8 cellular contexts compared by ENCODE assay signal in the genomic region with DNA sequence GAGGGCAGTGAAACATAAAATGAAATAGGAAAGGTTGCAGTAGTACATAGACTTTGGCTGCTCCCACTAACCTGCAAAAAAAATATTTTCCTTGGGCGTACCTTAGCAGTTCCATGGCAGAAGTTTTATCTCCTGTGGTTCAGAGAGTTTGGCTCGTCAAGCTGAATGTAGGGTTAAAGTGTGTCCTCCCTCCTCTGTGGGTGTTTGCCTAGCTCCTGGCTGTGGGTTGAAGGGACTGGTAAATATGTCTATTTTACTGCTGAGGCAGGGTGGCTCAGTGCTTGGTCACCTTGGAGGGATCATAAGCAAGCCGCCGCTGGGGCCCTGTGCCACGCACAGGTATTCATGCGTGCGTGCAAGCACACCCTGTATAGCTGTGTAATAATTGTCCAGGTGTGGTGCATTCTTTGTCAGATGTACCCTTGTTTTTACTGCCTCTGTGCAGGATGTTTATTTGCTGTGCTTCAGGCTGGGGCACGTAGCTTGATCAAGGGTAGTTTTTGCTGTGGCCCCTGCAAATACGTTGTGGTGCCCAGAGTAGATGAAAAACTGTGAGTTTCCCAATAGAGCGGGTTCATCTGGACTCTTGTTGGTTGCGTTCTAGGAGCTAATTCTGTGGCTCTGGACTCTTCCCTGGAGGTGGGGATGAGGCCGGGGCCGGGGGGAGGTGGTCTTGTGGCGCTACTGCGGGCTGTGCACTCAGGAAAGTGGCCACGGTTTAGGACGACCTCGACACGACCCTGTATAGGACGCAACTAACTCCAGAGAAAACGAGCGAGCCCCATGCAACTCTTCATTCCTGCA. TPM values are rescaled to one million over a fixed set of nuclear protein-coding genes. Genes with fewer than 3 reads are reported as not detected.
A peak's percentile ranks its signal among the peaks of the same experiment; 100 is the strongest.
DNase-seq lines count a peak whose midpoint lies in the region; ATAC-seq and TF ChIP-seq lines count a peak whose summit lies in the region.

No MANE protein-coding gene starts in this region.

- 29 to 33% (median 30%) methylated on average over 22 of the region's 22 CpGs for WGBS in ovary, 3 donors

- ATAC-seq in GM23338 (peak; percentile 30), GM21526 (IDR thresholded peaks at IDR 0.05; ENCODE audit: low FRiP score, unreplicated experiment) (no peak)

- H3K4me3 ChIP-seq in AG04450 (ENCODE audit: low read depth, low read length) (peak overlapping the region; percentile 74), GM23338 (peak overlapping the region; percentile 87), WERI-Rb-1 (ENCODE audit: low read depth, low read length) (peak overlapping the region; percentile 49), ovary (peak overlapping the region; percentile 80)

- H3K27ac ChIP-seq in AG04450 (ENCODE audit: low read depth, low read length) (no peak overlapping the region), GM23338 (ENCODE audit: low read depth) (no peak overlapping the region), WERI-Rb-1 (no peak overlapping the region; the same call in 1 of the 2 replicates), epithelial cell of prostate (peak overlapping the region; percentile 36), ovary (no peak overlapping the region)

- H2AFZ ChIP-seq in GM23338 = peak overlapping the region; percentile 97

- H3K36me3 Mint-ChIP-seq in GM23338 (ENCODE audit: low read depth) = peaks cover 3% of the 10 kb centered on the region; the same call in 1 of the 3 replicates

- peaks cover 69% of the 10 kb centered on the region for H3K4me1 Mint-ChIP-seq in GM23338

- peaks cover 11% of the 10 kb centered on the region for H3K27me3 ChIP-seq in AG04450 (ENCODE audit: control insufficient read depth, insufficient read depth, low read length)
- H3K27me3 ChIP-seq in GM23338 (ENCODE audit: insufficient read depth) = peaks cover 10% of the 10 kb centered on the region; the same call in 1 of the 2 replicates
- H3K27me3 ChIP-seq in WERI-Rb-1 (ENCODE audit: insufficient read depth, low read depth, severe bottlenecking) = no peaks in the 10 kb centered on the region
- no peaks in the 10 kb centered on the region for H3K27me3 ChIP-seq in ovary

- peak overlapping the region; percentile 90 for H3K4me2 ChIP-seq in GM23338

- POLR2A ChIA-PET in AG04450 (lab: Yijun Ruan, JAX) = no interaction called here

- H3F3A ChIP-seq in GM23338 (replicated peaks; ENCODE audit: low read depth) = 0 out of 2 replicates have a peak, but pooled peaks cover 10% of the 10 kb centered on the region

- TF ChIP-seq CTCF in AG04450 (IDR thresholded peaks at IDR 0.05; ENCODE audit: low read depth, low read length) (no peak), GM23338 (conservative IDR thresholded peaks at IDR 0.05; ENCODE audit: low read depth in 2 of 2) (no peak), WERI-Rb-1 (IDR thresholded peaks at IDR 0.05; ENCODE audit: low read depth, low read length) (no peak), ovary (IDR thresholded peaks at IDR 0.05) (no peak)

- H3K36me3 ChIP-seq in GM23338 (ENCODE audit: insufficient read depth) (no peaks in the 10 kb centered on the region), WERI-Rb-1 (no peaks in the 10 kb centered on the region), ovary (no peaks in the 10 kb centered on the region)

- H4K20me1 ChIP-seq in GM23338 (replicated peaks; ENCODE audit: insufficient read depth) = no peaks in the 10 kb centered on the region

- peaks cover 13% of the 10 kb centered on the region for H3K27me3 Mint-ChIP-seq in GM23338 (ENCODE audit: insufficient read depth, low read depth, poor library complexity)

- no peak for TF ChIP-seq EP300 in ovary (IDR thresholded peaks at IDR 0.05)

- DNase-seq in AG04450 (ENCODE audit: low read depth, low spot score) = no peak
- DNase-seq in GM23338 (ENCODE audit: low spot score) = no peak
- no peak for DNase-seq in WERI-Rb-1
- DNase-seq in epithelial cell of prostate (ENCODE audit: low read depth, low spot score) = no peak
- DNase-seq in ovary = no peak
- DNase-seq in KG1 (lab: John Stamatoyannopoulos, UW) = no peak
- DNase-seq in dermis blood vessel endothelial cell = no peak

- H3K27ac Mint-ChIP-seq in GM23338 = 0 out of 2 replicates have a peak overlapping the region, but pooled peaks have one; percentile 46

- TF ChIP-seq POLR2A in ovary (IDR thresholded peaks at IDR 0.05) = no peak

- H3K4me1 ChIP-seq in GM23338 (ENCODE audit: insufficient read depth) (peaks cover 65% of the 10 kb centered on the region), ovary (ENCODE audit: insufficient read depth) (peaks cover 3% of the 10 kb centered on the region)

- H3K9me3 Mint-ChIP-seq in GM23338 = no peaks in the 10 kb centered on the region; the same call in 1 of the 3 replicates

- H3K4me3 Mint-ChIP-seq in GM23338 = peak overlapping the region; percentile 74

- CTCF ChIA-PET in AG04450 (lab: Charles Lee) = interaction anchor here (0.9 to 1.7 kb wide), 5 partner anchors 9 to 140 kb away, joined by 3 to 8 read pairs (median 6); no protein-coding TSS in a partner anchor

- intact Hi-C loops in ovary (cut with DNase I) = loop anchor here in 2 of 4 donors (5.0 to 10.0 kb wide), 3 partner anchors 83 to 143 kb away; no protein-coding TSS in a partner anchor

- peaks cover 42% of the 10 kb centered on the region for H3K79me2 ChIP-seq in GM23338 (replicated peaks; ENCODE audit: insufficient read depth)

- no peaks in the 10 kb centered on the region; the same call in 1 of the 2 replicates for H3K9me3 ChIP-seq in AG04450 (ENCODE audit: control insufficient read depth, insufficient read depth, low read length)
- no peaks in the 10 kb centered on the region for H3K9me3 ChIP-seq in WERI-Rb-1 (ENCODE audit: severe bottlenecking)
- H3K9me3 ChIP-seq in ovary = no peaks in the 10 kb centered on the region

- no peaks in the 10 kb centered on the region for H3K9me2 ChIP-seq in GM23338 (ENCODE audit: insufficient read depth)

TF ChIP-seq in GM23338, 12 proteins besides CTCF, POLR2A, EP300 and RAD21 (continues in another document):
- TF ChIP-seq, protein P1, sequence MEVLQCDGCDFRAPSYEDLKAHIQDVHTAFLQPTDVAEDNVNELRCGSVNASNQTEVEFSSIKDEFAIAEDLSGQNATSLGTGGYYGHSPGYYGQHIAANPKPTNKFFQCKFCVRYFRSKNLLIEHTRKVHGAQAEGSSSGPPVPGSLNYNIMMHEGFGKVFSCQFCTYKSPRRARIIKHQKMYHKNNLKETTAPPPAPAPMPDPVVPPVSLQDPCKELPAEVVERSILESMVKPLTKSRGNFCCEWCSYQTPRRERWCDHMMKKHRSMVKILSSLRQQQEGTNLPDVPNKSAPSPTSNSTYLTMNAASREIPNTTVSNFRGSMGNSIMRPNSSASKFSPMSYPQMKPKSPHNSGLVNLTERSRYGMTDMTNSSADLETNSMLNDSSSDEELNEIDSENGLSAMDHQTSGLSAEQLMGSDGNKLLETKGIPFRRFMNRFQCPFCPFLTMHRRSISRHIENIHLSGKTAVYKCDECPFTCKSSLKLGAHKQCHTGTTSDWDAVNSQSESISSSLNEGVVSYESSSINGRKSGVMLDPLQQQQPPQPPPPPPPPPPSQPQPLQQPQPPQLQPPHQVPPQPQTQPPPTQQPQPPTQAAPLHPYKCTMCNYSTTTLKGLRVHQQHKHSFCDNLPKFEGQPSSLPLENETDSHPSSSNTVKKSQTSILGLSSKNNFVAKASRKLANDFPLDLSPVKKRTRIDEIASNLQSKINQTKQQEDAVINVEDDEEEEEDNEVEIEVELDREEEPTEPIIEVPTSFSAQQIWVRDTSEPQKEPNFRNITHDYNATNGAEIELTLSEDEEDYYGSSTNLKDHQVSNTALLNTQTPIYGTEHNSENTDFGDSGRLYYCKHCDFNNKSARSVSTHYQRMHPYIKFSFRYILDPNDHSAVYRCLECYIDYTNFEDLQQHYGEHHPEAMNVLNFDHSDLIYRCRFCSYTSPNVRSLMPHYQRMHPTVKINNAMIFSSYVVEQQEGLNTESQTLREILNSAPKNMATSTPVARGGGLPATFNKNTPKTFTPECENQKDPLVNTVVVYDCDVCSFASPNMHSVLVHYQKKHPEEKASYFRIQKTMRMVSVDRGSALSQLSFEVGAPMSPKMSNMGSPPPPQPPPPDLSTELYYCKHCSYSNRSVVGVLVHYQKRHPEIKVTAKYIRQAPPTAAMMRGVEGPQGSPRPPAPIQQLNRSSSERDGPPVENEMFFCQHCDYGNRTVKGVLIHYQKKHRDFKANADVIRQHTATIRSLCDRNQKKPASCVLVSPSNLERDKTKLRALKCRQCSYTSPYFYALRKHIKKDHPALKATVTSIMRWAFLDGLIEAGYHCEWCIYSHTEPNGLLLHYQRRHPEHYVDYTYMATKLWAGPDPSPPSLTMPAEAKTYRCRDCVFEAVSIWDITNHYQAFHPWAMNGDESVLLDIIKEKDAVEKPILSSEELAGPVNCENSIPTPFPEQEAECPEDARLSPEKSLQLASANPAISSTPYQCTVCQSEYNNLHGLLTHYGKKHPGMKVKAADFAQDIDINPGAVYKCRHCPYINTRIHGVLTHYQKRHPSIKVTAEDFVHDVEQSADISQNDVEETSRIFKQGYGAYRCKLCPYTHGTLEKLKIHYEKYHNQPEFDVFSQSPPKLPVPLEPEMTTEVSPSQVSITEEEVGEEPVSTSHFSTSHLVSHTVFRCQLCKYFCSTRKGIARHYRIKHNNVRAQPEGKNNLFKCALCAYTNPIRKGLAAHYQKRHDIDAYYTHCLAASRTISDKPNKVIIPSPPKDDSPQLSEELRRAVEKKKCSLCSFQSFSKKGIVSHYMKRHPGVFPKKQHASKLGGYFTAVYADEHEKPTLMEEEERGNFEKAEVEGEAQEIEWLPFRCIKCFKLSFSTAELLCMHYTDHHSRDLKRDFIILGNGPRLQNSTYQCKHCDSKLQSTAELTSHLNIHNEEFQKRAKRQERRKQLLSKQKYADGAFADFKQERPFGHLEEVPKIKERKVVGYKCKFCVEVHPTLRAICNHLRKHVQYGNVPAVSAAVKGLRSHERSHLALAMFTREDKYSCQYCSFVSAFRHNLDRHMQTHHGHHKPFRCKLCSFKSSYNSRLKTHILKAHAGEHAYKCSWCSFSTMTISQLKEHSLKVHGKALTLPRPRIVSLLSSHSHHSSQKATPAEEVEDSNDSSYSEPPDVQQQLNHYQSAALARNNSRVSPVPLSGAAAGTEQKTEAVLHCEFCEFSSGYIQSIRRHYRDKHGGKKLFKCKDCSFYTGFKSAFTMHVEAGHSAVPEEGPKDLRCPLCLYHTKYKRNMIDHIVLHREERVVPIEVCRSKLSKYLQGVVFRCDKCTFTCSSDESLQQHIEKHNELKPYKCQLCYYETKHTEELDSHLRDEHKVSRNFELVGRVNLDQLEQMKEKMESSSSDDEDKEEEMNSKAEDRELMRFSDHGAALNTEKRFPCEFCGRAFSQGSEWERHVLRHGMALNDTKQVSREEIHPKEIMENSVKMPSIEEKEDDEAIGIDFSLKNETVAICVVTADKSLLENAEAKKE (CRISPR knock-in tag; IDR thresholded peaks at IDR 0.05) = no peak

RNA-seq across cellular contexts. Expression of a gene that starts 0.7 kb away (rescaled TPM):
- 5.4 and 5.5 TPM in 2 replicates for polyA plus RNA-seq in AG04450 (2011; rRNA removed)
- 23.4 and 29.8 TPM in 2 replicates for polyA minus RNA-seq in AG04450 (2011; rRNA and poly(A)+ RNA removed)
- total RNA-seq in GM23338 (2014; rRNA removed; shearing (Covaris generic)) = 78.3 and 78.8 TPM in 2 replicates
- polyA plus RNA-seq in GM23338 (2016; fragmentation: Nextera tagmentation; extraction: Ambion mirVana) = 20.1 and 23.0 TPM in 2 replicates
- total RNA-seq in ovary = 10 to 100 TPM; 10.5 to 64.5 (median 29.8) TPM
- 10 to 100 TPM in 1 of 2 donors, 1 to 10 TPM in 1; 2.9 to 14.9 TPM for polyA plus RNA-seq in ovary
- total RNA-seq in dermis blood vessel endothelial cell = 0.05 and 0.17 TPM in 2 replicates
